8 cellular contexts compared by ENCODE assay signal in genomic region chr15:68209735-68210408, GRCh38. TPM values are rescaled to one million over a fixed set of nuclear protein-coding genes. Genes with fewer than 3 reads are reported as not detected.
DNase-seq lines count a peak whose midpoint lies in the region; ATAC-seq and TF ChIP-seq lines count a peak whose summit lies in the region.

No MANE protein-coding gene starts in this region.

- peaks cover 42% of the 10 kb centered on the region for H3K4me1 Mint-ChIP-seq in activated T-helper 1 cell treated with anti-CD3 and anti-CD28 coated beads, Interleukin-12 subunit alpha, Interleukin-12 subunit beta, Interleukin-2, Interleukin-4 antibody, amounts not matched to agents 30 ng/mL and 10 ng/mL and 1 ng/mL, durations not matched to agents 14 hours and 24 hours and 36 hours (ENCODE audit: low read depth)

- H3K36me3 ChIP-seq in thyroid gland = no peaks in the 10 kb centered on the region

- ATAC-seq in HG03432 (IDR thresholded peaks at IDR 0.05; ENCODE audit: unreplicated experiment) (peak; percentile 55), GM21381 (IDR thresholded peaks at IDR 0.05; ENCODE audit: unreplicated experiment) (no peak)

- no peaks in the 10 kb centered on the region for H3K27me3 Mint-ChIP-seq in activated T-helper 1 cell treated with anti-CD3 and anti-CD28 coated beads, Interleukin-12 subunit alpha, Interleukin-12 subunit beta, Interleukin-2, Interleukin-4 antibody, amounts not matched to agents 30 ng/mL and 10 ng/mL and 1 ng/mL, durations not matched to agents 14 hours and 24 hours and 36 hours (ENCODE audit: insufficient read depth)

- no peak for TF ChIP-seq POLR2A in thyroid gland (IDR thresholded peaks at IDR 0.05)

- no peak for TF ChIP-seq CTCF in thyroid gland (IDR thresholded peaks at IDR 0.05)

- no peak overlapping the region for H3K27ac ChIP-seq in thyroid gland

- H3K4me1 ChIP-seq in thyroid gland = peaks cover 4 to 14% of the 10 kb centered on the region in 2 donors

- no peak overlapping the region for H3K4me3 ChIP-seq in thyroid gland (replicated peaks in 1 of 3)

- intact Hi-C loops in activated T-helper 1 cell treated with anti-CD3 and anti-CD28 coated beads, Interleukin-12 subunit alpha, Interleukin-12 subunit beta, Interleukin-2, Interleukin-4 antibody, amounts not matched to agents 30 ng/mL and 10 ng/mL and 1 ng/mL, durations not matched to agents 14 hours and 24 hours and 36 hours (cut with micrococcal nuclease) = loop anchor here (2.0 kb wide), 2 partner anchors 19 to 347 kb away; partner anchors contain the start of gene CLN6
- intact Hi-C loops in thyroid gland (cut with DNase I) = loop anchor here (10.0 kb wide), 1 partner anchor 155 kb away; the partner anchor contains the start of gene PIAS1

- DNase-seq in GM19240 (ENCODE audit: insufficient read length, low spot score) = peak; percentile 52
- peak; percentile 23 for DNase-seq in activated T-helper 1 cell treated with anti-CD3 and anti-CD28 coated beads, Interleukin-12 subunit alpha, Interleukin-12 subunit beta, Interleukin-2, Interleukin-4 antibody, amounts not matched to agents 30 ng/mL and 10 ng/mL and 1 ng/mL, durations not matched to agents 14 hours and 24 hours and 36 hours (ENCODE audit: low spot score)
- peak; percentile 38 for DNase-seq in stimulated activated CD8-positive, alpha-beta memory T cell treated with anti-CD3 and anti-CD28 coated beads, Interleukin-12 subunit alpha, Interleukin-12 subunit beta, amount 100 ng/mL, for 4 hours (ENCODE audit: low read depth)
- DNase-seq in foreskin melanocyte = no peak
- no peak for DNase-seq in SW 1271 (lab: John Stamatoyannopoulos, UW)
- DNase-seq in thyroid gland = no peak

- peak overlapping the region; percentile 73 for H3K27ac Mint-ChIP-seq in activated T-helper 1 cell treated with anti-CD3 and anti-CD28 coated beads, Interleukin-12 subunit alpha, Interleukin-12 subunit beta, Interleukin-2, Interleukin-4 antibody, amounts not matched to agents 30 ng/mL and 10 ng/mL and 1 ng/mL, durations not matched to agents 14 hours and 24 hours and 36 hours

- H3K36me3 Mint-ChIP-seq in activated T-helper 1 cell treated with anti-CD3 and anti-CD28 coated beads, Interleukin-12 subunit alpha, Interleukin-12 subunit beta, Interleukin-2, Interleukin-4 antibody, amounts not matched to agents 30 ng/mL and 10 ng/mL and 1 ng/mL, durations not matched to agents 14 hours and 24 hours and 36 hours (ENCODE audit: low read depth) = peaks cover 6% of the 10 kb centered on the region

- H3K27me3 ChIP-seq in thyroid gland = no peaks in the 10 kb centered on the region

- peak overlapping the region; percentile 45 for H3K4me3 Mint-ChIP-seq in activated T-helper 1 cell treated with anti-CD3 and anti-CD28 coated beads, Interleukin-12 subunit alpha, Interleukin-12 subunit beta, Interleukin-2, Interleukin-4 antibody, amounts not matched to agents 30 ng/mL and 10 ng/mL and 1 ng/mL, durations not matched to agents 14 hours and 24 hours and 36 hours

- no peaks in the 10 kb centered on the region for H3K9me3 ChIP-seq in thyroid gland

- no peaks in the 10 kb centered on the region for H3K9me3 Mint-ChIP-seq in activated T-helper 1 cell treated with anti-CD3 and anti-CD28 coated beads, Interleukin-12 subunit alpha, Interleukin-12 subunit beta, Interleukin-2, Interleukin-4 antibody, amounts not matched to agents 30 ng/mL and 10 ng/mL and 1 ng/mL, durations not matched to agents 14 hours and 24 hours and 36 hours

- 78 to 82% methylated on average over 13 of the region's 13 CpGs for WGBS in thyroid gland, 2 donors

RNA-seq across cellular contexts. Expression of gene CALML4, which starts 4.7 kb away (rescaled TPM):
- 12.1 and 13.1 TPM in 2 replicates for total RNA-seq in activated T-helper 1 cell treated with anti-CD3 and anti-CD28 coated beads, Interleukin-12 subunit alpha, Interleukin-12 subunit beta, Interleukin-2, Interleukin-4 antibody, amounts not matched to agents 30 ng/mL and 10 ng/mL and 1 ng/mL, durations not matched to agents 14 hours and 24 hours and 36 hours
- total RNA-seq in thyroid gland = 1 to 10 TPM; 3.0 to 5.1 (median 3.8) TPM

RNA-seq across cellular contexts. Expression of gene CLN6, which starts 19.7 kb away (rescaled TPM):
- 95.3 and 98.3 TPM in 2 replicates for total RNA-seq in activated T-helper 1 cell treated with anti-CD3 and anti-CD28 coated beads, Interleukin-12 subunit alpha, Interleukin-12 subunit beta, Interleukin-2, Interleukin-4 antibody, amounts not matched to agents 30 ng/mL and 10 ng/mL and 1 ng/mL, durations not matched to agents 14 hours and 24 hours and 36 hours
- total RNA-seq in thyroid gland = 10 to 100 TPM; 24.8 to 34.3 (median 32.4) TPM

Comparison
In these comparisons a context has a peak if more than half of its experiments do, and no peak if none do; other contexts are left out.
1. DNase-seq: peak in GM19240 (single experiment), activated T-helper 1 cell treated with anti-CD3 and anti-CD28 coated beads, Interleukin-12 subunit alpha, Interleukin-12 subunit beta, Interleukin-2, Interleukin-4 antibody, amounts not matched to agents 30 ng/mL and 10 ng/mL and 1 ng/mL, durations not matched to agents 14 hours and 24 hours and 36 hours (single experiment) and stimulated activated CD8-positive, alpha-beta memory T cell treated with anti-CD3 and anti-CD28 coated beads, Interleukin-12 subunit alpha, Interleukin-12 subunit beta, amount 100 ng/mL, for 4 hours (single experiment); none in foreskin melanocyte (single experiment), SW 1271 (0 of 2) and thyroid gland (0 of 2).